9 cellular contexts compared by ENCODE assay signal in the genomic region with DNA sequence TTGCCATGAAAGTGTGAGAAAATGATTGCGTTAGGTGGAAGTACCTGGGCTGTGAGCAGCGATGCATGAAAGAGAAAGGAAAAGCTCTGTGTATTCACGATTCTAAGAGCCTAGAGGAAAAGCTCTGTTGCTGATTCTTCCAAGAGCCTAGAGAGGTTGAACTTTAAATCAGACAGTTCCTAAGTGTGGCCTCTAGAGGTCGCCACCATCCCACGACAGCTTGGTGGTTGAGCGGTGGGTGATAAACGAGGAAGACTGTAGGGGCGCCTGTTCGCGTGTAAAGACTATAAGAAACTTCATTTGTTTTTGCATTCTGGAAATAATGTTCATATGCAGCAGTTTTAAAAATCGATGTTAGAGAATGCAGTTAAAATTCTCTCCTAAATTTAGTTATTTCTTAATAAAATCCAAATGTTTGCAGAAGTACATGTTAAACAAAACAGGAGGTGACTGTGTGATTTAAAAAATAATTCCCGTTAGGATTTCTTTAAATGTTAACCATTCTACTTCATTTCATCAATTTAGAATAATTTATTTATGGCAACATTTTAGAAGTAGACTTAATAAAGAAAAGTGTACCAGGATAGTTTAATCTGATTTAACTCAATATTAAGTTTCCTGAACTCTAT.
DNase-seq lines count a peak whose midpoint lies in the region; ATAC-seq and TF ChIP-seq lines count a peak whose summit lies in the region.
"Had no signal": no experiment of that assay in that cellular context is flagged by ENCODE, and none has a peak within 500 bp of the region (broad histone marks: within the 10 kb centered on the region; RNA-seq: fewer than 3 reads in every experiment).

No MANE protein-coding gene starts in this region.

- peak; percentile 53 for TF ChIP-seq CTCF in cardiac fibroblast (IDR thresholded peaks at IDR 0.05; ENCODE audit: low read depth, low read length)

- peaks cover 6% of the 10 kb centered on the region for H3K9me3 Mint-ChIP-seq in natural killer cell treated with Interleukin-12 subunit alpha and Interleukin-12 subunit beta and Interleukin-15 and Interleukin-18, amount 100 ng/mL, for 72 hours

- no peak overlapping the region for H3K4me3 ChIP-seq in cardiac fibroblast (replicated peaks in 1 of 2; ENCODE audit: low read depth in 2 of 2, low read length in 2 of 2)

- H3K4me3 Mint-ChIP-seq in natural killer cell treated with Interleukin-12 subunit alpha and Interleukin-12 subunit beta and Interleukin-15 and Interleukin-18, amount 100 ng/mL, for 72 hours, result no peak overlapping the region
- H3K4me3 Mint-ChIP-seq: activated B cell treated with CpG ODN at 0.5 μM for 24 hours had no signal

- peaks cover 14% of the 10 kb centered on the region in 2 donors for H3K27me3 Mint-ChIP-seq in natural killer cell treated with Interleukin-12 subunit alpha and Interleukin-12 subunit beta and Interleukin-15 and Interleukin-18, amount 100 ng/mL, for 72 hours

- peak; percentile 73 for ATAC-seq in GM21367 (IDR thresholded peaks at IDR 0.05; ENCODE audit: unreplicated experiment)
- peak; percentile 51 to 65 for ATAC-seq in natural killer cell treated with Interleukin-12 subunit alpha and Interleukin-12 subunit beta and Interleukin-15 and Interleukin-18, amount 100 ng/mL, for 72 hours
- ATAC-seq in GM19328 (IDR thresholded peaks at IDR 0.05; ENCODE audit: unreplicated experiment), result no peak
- no peak for ATAC-seq in GM19324 (IDR thresholded peaks at IDR 0.05; ENCODE audit: low FRiP score, unreplicated experiment)

- DNase-seq in D341Med (ENCODE audit: low spot score) (peak; percentile 62), NCI-H1105 treated with DMSO at 0.1 percent for 48 hours (lab: John Stamatoyannopoulos, UW) (peak; percentile 71), SW480 (ENCODE audit: low spot score) (peak; percentile 47), cardiac fibroblast (ENCODE audit: low read depth in 2 of 2) (peak in 1 of 2 donors; percentile 32)
- DNase-seq in natural killer cell treated with Interleukin-12 subunit alpha and Interleukin-12 subunit beta and Interleukin-15 and Interleukin-18, amount 100 ng/mL, for 72 hours (ENCODE audit: low spot score), result no peak
- DNase-seq: activated B cell treated with CpG ODN at 0.5 μM for 24 hours had no signal

- H3K36me3 Mint-ChIP-seq in natural killer cell treated with Interleukin-12 subunit alpha and Interleukin-12 subunit beta and Interleukin-15 and Interleukin-18, amount 100 ng/mL, for 72 hours, result peaks cover 10% of the 10 kb centered on the region

- no peak overlapping the region for H3K27ac Mint-ChIP-seq in natural killer cell treated with Interleukin-12 subunit alpha and Interleukin-12 subunit beta and Interleukin-15 and Interleukin-18, amount 100 ng/mL, for 72 hours
- H3K27ac Mint-ChIP-seq: activated B cell treated with CpG ODN at 0.5 μM for 24 hours had no signal

- H3K4me1 Mint-ChIP-seq in natural killer cell treated with Interleukin-12 subunit alpha and Interleukin-12 subunit beta and Interleukin-15 and Interleukin-18, amount 100 ng/mL, for 72 hours (ENCODE audit: low read depth in 2 of 2), result no peaks in the 10 kb centered on the region
- H3K4me1 Mint-ChIP-seq: activated B cell treated with CpG ODN at 0.5 μM for 24 hours had no signal

Comparison
In these comparisons a context has a peak if more than half of its experiments do, and no peak if none do; other contexts are left out.
1. ATAC-seq: peak in GM21367 (single experiment) and natural killer cell treated with Interleukin-12 subunit alpha and Interleukin-12 subunit beta and Interleukin-15 and Interleukin-18, amount 100 ng/mL, for 72 hours (2 of 2); none in GM19328 (single experiment) and GM19324 (single experiment).